9 cellular contexts compared by ENCODE assay signal in the genomic region with DNA sequence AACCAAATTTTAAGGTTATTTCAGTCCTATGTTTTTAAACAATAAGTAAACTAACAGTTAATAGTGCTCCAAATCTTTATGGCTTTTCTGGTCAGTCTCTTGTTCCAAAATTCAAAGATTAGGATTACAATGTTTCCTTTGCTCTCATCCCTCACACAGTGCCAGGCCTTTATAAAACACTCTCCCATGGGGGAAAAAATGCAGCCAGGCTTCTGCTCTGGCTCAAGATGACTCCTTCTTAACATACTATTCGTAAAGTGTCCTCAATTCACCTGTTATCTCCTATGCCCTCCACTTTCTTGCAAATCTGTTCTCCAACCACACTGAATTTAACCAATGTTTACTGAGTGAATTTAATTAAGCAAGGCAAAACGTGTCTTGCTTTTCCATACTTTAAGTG. TPM values are rescaled to one million over a fixed set of nuclear protein-coding genes. Genes with fewer than 3 reads are reported as not detected.
DNase-seq lines count a peak whose midpoint lies in the region; TF ChIP-seq lines count a peak whose summit lies in the region.
"Had no signal": no experiment of that assay in that cellular context is flagged by ENCODE, and none has a peak within 500 bp of the region (broad histone marks: within the 10 kb centered on the region; RNA-seq: fewer than 3 reads in every experiment).

No MANE protein-coding gene starts in this region.

- intact Hi-C loops in esophagus squamous epithelium (cut with DNase I): loop anchor here (5.0 kb wide), 1 partner anchor 91 kb away; a partner anchor contains a TSS

- WGBS in esophagus squamous epithelium, 2 donors: 16 to 28% methylated on average over 2 of the region's 2 CpGs

- peaks cover 2% of the 10 kb centered on the region for H3K79me2 ChIP-seq in parathyroid adenoma

- H3K4me3 ChIP-seq in BLaER1 treated with 17β-estradiol and CSF1 and Interleukin-3, amounts not matched to agents 10 nM and 100 nM: peak overlapping the region; percentile 81 to 96 (median 90)
- H3K4me3 ChIP-seq in NB4 (ENCODE audit: low read depth, low read length) (peak overlapping the region; percentile 98), esophagus squamous epithelium (peak overlapping the region; percentile 74 to 96 (median 86)), parathyroid adenoma (ENCODE audit: low read depth, low read length) (peak overlapping the region; percentile 94)

- H3K36me3 ChIP-seq in BLaER1 treated with 17β-estradiol and CSF1 and Interleukin-3, amounts not matched to agents 10 nM and 100 nM: peaks cover 13 to 25% (median 20%) of the 10 kb centered on the region in 11 experiments; a peak in 21 of 22 replicates
- H3K36me3 ChIP-seq in esophagus squamous epithelium (peaks cover 0 to 16% (median 0%) of the 10 kb centered on the region in 3 donors), parathyroid adenoma (ENCODE audit: control insufficient read depth, insufficient read depth, low read length) (no peaks in the 10 kb centered on the region)

- TF ChIP-seq CTCF in NB4 (IDR thresholded peaks at IDR 0.05; ENCODE audit: low read depth, low read length): no peak
- TF ChIP-seq CTCF in esophagus squamous epithelium (IDR thresholded peaks at IDR 0.05): no peak
- TF ChIP-seq CTCF in parathyroid adenoma (IDR thresholded peaks at IDR 0.05): no peak

- H3K9me3 ChIP-seq in BLaER1 treated with 17β-estradiol and CSF1 and Interleukin-3, amounts not matched to agents 10 nM and 100 nM (replicated peaks in 1 of 11): no peaks in the 10 kb centered on the region
- H3K9me3 ChIP-seq in esophagus squamous epithelium: no peaks in the 10 kb centered on the region
- no peaks in the 10 kb centered on the region for H3K9me3 ChIP-seq in parathyroid adenoma (ENCODE audit: control insufficient read depth, low read length)

- H3K4me2 ChIP-seq in BLaER1 treated with 17β-estradiol and CSF1 and Interleukin-3, amounts not matched to agents 10 nM and 100 nM: peak overlapping the region; percentile 82 to 98 (median 92)
- peak overlapping the region; percentile 97 for H3K4me2 ChIP-seq in parathyroid adenoma (ENCODE audit: low read length)

- no peak overlapping the region for H2AFZ ChIP-seq in parathyroid adenoma

- H3K4me1 ChIP-seq in BLaER1 treated with 17β-estradiol and CSF1 and Interleukin-3, amounts not matched to agents 10 nM and 100 nM: peaks cover 23 to 40% (median 29%) of the 10 kb centered on the region in 10 experiments
- H3K4me1 ChIP-seq in esophagus squamous epithelium (peaks cover 8 to 35% (median 10%) of the 10 kb centered on the region in 3 donors), parathyroid adenoma (peaks cover 6% of the 10 kb centered on the region)

- DNase-seq in NB4 (ENCODE audit: low read depth): peak; percentile 9
- no peak for DNase-seq in esophagus squamous epithelium (lab: John Stamatoyannopoulos, UW)
- DNase-seq in HUDEP-2 (lab: John Stamatoyannopoulos, UW; ENCODE audit: unreplicated experiment in 76 of 76): no peak
- DNase-seq in T-helper 9 cell: no peak
- DNase-seq in stimulated activated CD4-positive, alpha-beta T cell treated with anti-CD3 and anti-CD28 coated beads, Interleukin-12 subunit alpha, Interleukin-12 subunit beta, amount 100 ng/mL, for 4 hours: no peak
- no peak for DNase-seq in putamen (ENCODE audit: low spot score)
- DNase-seq: T-helper 17 cell had no signal

- no peaks in the 10 kb centered on the region for H4K20me1 ChIP-seq in BLaER1 treated with 17β-estradiol and CSF1 and Interleukin-3, amounts not matched to agents 10 nM and 100 nM

- TF ChIP-seq POLR2A in NB4 (IDR thresholded peaks at IDR 0.05; ENCODE audit: extremely low read depth, insufficient read length) (no peak), esophagus squamous epithelium (IDR thresholded peaks at IDR 0.05) (no peak)

- H3K27ac ChIP-seq in BLaER1 treated with 17β-estradiol and CSF1 and Interleukin-3, amounts not matched to agents 10 nM and 100 nM: peak overlapping the region in 5 of 11 experiments; percentile 87 to 92 (median 90); a peak in 5 of 22 replicates
- H3K27ac ChIP-seq in esophagus squamous epithelium (peak overlapping the region in 1 of 4 donors; percentile 94), parathyroid adenoma (no peak overlapping the region)

- H3K9ac ChIP-seq in BLaER1 treated with 17β-estradiol and CSF1 and Interleukin-3, amounts not matched to agents 10 nM and 100 nM: peak overlapping the region; percentile 85 to 93 (median 90); a peak in 20 of 22 replicates
- H3K9ac ChIP-seq in parathyroid adenoma: no peak overlapping the region

- H3K27me3 ChIP-seq in BLaER1 treated with 17β-estradiol and CSF1 and Interleukin-3, amounts not matched to agents 10 nM and 100 nM: no peaks in the 10 kb centered on the region
- H3K27me3 ChIP-seq in esophagus squamous epithelium: no peaks in the 10 kb centered on the region
- no peaks in the 10 kb centered on the region for H3K27me3 ChIP-seq in parathyroid adenoma (ENCODE audit: control insufficient read depth, insufficient read depth, low read length)

RNA-seq across cellular contexts. Expression of a gene that starts 1.4 kb away (rescaled TPM):
- total RNA-seq in esophagus squamous epithelium: 10 to 100 TPM in 2 of 4 donors, 1 to 10 TPM in 2; 7.9 to 12.6 (median 10.1) TPM
